23 cellular contexts compared by ENCODE assay signal in genomic region chr18:3114456-3114855, GRCh38.
"Had no signal": no experiment of that assay in that cellular context is flagged by ENCODE, and none has a peak within 500 bp of the region (broad histone marks: within the 10 kb centered on the region; RNA-seq: fewer than 3 reads in every experiment).

No MANE protein-coding gene starts in this region.

- H3K4me1 ChIP-seq: left ventricle myocardium inferior, prostate gland had no signal

- H3K27me3 ChIP-seq: esophagus squamous epithelium, heart right ventricle, pancreas, stomach, transverse colon had no signal

- H3K4me3 ChIP-seq: esophagus squamous epithelium, heart right ventricle, left ventricle myocardium inferior, lower lobe of right lung, pancreas, prostate gland, skin epidermis, stomach, thoracic aorta, transverse colon had no signal

- H3K27ac ChIP-seq: epithelial cell of prostate, heart right ventricle, left ventricle myocardium inferior, lower lobe of right lung, pancreas, prostate gland, skin epidermis, stomach, thoracic aorta, transverse colon had no signal

- H3K36me3 ChIP-seq: esophagus squamous epithelium, lower lobe of right lung, pancreas, prostate gland, transverse colon had no signal

- H3K9me3 ChIP-seq: esophagus squamous epithelium, heart right ventricle, left ventricle myocardium inferior, lower lobe of right lung, pancreas, prostate gland, stomach, thoracic aorta, transverse colon had no signal

- ATAC-seq: effector memory CD8-positive, alpha-beta T cell; heart right ventricle; left cardiac atrium; lower lobe of right lung; pancreas; sciatic nerve had no signal

- DNase-seq: cerebellar nuclear complex; effector memory CD8-positive, alpha-beta T cell; esophagus squamous epithelium; foreskin melanocyte; heart right ventricle; kidney; left cardiac atrium; left ventricle myocardium inferior; lower lobe of right lung; naive B cell; occipital lobe; pancreas; retina; stimulated activated CD4-positive, alpha-beta T cell treated with anti-CD3 and anti-CD28 coated beads, Interleukin-12 subunit alpha, Interleukin-12 subunit beta, amount 100 ng/mL, for 4 hours; stimulated activated naive CD4-positive, alpha-beta T cell; stomach; substantia nigra had no signal
